Comparison of ENCODE assay signal across 8 cellular contexts in the genomic region with DNA sequence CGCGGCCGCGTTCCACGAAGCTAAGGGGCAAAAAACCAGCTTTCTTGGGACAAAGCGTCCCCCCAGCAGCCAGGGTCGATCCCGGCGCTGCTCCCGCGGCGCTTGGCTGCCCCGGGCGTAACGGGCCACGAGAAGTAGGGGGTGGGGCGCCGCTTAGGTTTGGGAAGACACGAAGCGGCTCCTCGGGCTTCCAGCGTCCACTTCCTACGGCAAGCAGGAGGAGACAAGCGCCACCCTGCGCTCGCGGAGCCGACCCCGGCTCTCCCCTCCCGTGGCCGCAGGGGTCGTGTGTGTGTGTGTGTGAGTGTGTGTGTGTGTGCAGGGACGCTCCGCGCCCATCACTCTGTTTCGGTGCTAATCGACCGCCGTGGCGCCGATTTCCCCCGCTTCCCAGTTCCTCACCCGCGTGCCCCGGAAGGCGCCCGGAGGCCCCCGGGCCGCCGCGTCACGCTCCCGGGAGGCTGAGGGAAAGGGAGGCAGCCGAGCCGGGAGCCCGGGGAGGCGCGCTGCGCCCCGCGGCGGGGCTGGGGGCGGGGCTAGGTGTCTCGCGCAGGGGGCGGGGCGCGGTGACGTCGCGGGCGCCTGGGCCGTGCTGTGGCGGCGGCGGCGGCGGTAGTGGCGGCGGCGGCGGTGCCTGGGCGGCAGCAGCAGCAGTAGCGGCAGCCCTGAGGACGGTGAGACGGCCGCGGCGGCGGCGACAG. TPM values are rescaled to one million over a fixed set of nuclear protein-coding genes. Genes with fewer than 3 reads are reported as not detected.
DNase-seq lines count a peak whose midpoint lies in the region; ATAC-seq and TF ChIP-seq lines count a peak whose summit lies in the region.

A gene (plus strand): TSS at position 575 of the 701 bp plus-strand sequence. CDS start 36,681 bp downstream, outside the sequence.

- H3K27ac Mint-ChIP-seq in activated CD4-positive, alpha-beta memory T cell treated with anti-CD3 and anti-CD28 coated beads, Interleukin-2, amount 10 ng/mL, durations not matched to agents 7 days and 5 days: peak within 1 kb of the TSS; percentile 84

- ATAC-seq in GM19043 (IDR thresholded peaks at IDR 0.05; ENCODE audit: low read depth, unreplicated experiment) (peak; percentile 89), HG03432 (IDR thresholded peaks at IDR 0.05; ENCODE audit: unreplicated experiment) (peak; percentile 90), right lobe of liver (peak; percentile 86 to 96 (median 92))

- 3% methylated on average over 6 of the region's 91 CpGs for WGBS in right lobe of liver (ENCODE audit: insufficient coverage, low coverage, low lambda C conversion rate, missing lambda C conversion rate)

- peak within 1 kb of the TSS; percentile 85 for H3K4me3 Mint-ChIP-seq in activated CD4-positive, alpha-beta memory T cell treated with anti-CD3 and anti-CD28 coated beads, Interleukin-2, amount 10 ng/mL, durations not matched to agents 7 days and 5 days

- TF ChIP-seq CTCF in dorsolateral prefrontal cortex (IDR thresholded peaks at IDR 0.05 in 54 of 56, conservative IDR thresholded peaks at IDR 0.05 in 2 of 56; ENCODE audit: low read depth in 1 of 56, partially characterized antibody in 56 of 56) (peak in 29 of 56 donors; percentile 5 to 57 (median 22)), right lobe of liver (IDR thresholded peaks at IDR 0.05) (no peak)

- POLR2A ChIA-PET in activated CD4-positive, alpha-beta memory T cell treated with anti-CD3 and anti-CD28 coated beads, Interleukin-2, amount 10 ng/mL, durations not matched to agents 7 days and 5 days (lab: Charles Lee): interaction anchor here (0.6 to 3.7 kb wide), 15 partner anchors 10 to 611 kb away, joined by 3 to 28 read pairs (median 3); a partner anchor contains a TSS

- H3K27me3 Mint-ChIP-seq in activated CD4-positive, alpha-beta memory T cell treated with anti-CD3 and anti-CD28 coated beads, Interleukin-2, amount 10 ng/mL, durations not matched to agents 7 days and 5 days: peaks cover 5% of the 10 kb centered on the region

- peaks cover 4% of the 10 kb centered on the region for H3K36me3 Mint-ChIP-seq in activated CD4-positive, alpha-beta memory T cell treated with anti-CD3 and anti-CD28 coated beads, Interleukin-2, amount 10 ng/mL, durations not matched to agents 7 days and 5 days (ENCODE audit: low read depth)

- peak; percentile 97 for DNase-seq in AG20443 (ENCODE audit: low spot score)
- DNase-seq in NCI-H526 (lab: John Stamatoyannopoulos, UW): peak; percentile 67 to 94
- DNase-seq in activated CD4-positive, alpha-beta memory T cell treated with anti-CD3 and anti-CD28 coated beads, Interleukin-2, amount 10 ng/mL, durations not matched to agents 7 days and 5 days: peak; percentile 83
- DNase-seq in dorsolateral prefrontal cortex: peak; percentile 76 to 94 (median 84)
- peak; percentile 91 to 92 (median 92) for DNase-seq in right lobe of liver
- peak; percentile 83 for DNase-seq in stimulated activated CD4-positive, alpha-beta T cell treated with anti-CD3 and anti-CD28 coated beads, Interleukin-4, amount 100 ng/mL, for 24 hours

- peak; percentile 75 for TF ChIP-seq POLR2A in right lobe of liver (IDR thresholded peaks at IDR 0.05)

- H3K27me3 ChIP-seq in dorsolateral prefrontal cortex: no peaks in the 10 kb centered on the region
- H3K27me3 ChIP-seq in right lobe of liver: no peaks in the 10 kb centered on the region

- H3K27ac ChIP-seq in dorsolateral prefrontal cortex: peak within 1 kb of the TSS; percentile 75 to 99 (median 96)
- H3K27ac ChIP-seq in right lobe of liver: peak within 1 kb of the TSS; percentile 96 to 98 (median 97)

- CTCF ChIA-PET in activated CD4-positive, alpha-beta memory T cell treated with anti-CD3 and anti-CD28 coated beads, Interleukin-2, amount 10 ng/mL, durations not matched to agents 7 days and 5 days (lab: Charles Lee): interaction anchor here (0.6 to 2.4 kb wide), 9 partner anchors 26 to 589 kb away, joined by 3 to 10 read pairs (median 3); a partner anchor contains a TSS

- H3K4me1 ChIP-seq in right lobe of liver: peaks cover 0 to 21% (median 0%) of the 10 kb centered on the region in 4 donors

- intact Hi-C loops in dorsolateral prefrontal cortex (cut with DNase I): loop anchor here (1.0 to 10.0 kb wide), 6 partner anchors 41 to 602 kb away; a partner anchor contains a TSS
- intact Hi-C loops in right lobe of liver (cut with DNase I): no loop called here

- H3K9me3 ChIP-seq in right lobe of liver: no peaks in the 10 kb centered on the region

- H3K4me3 ChIP-seq in dorsolateral prefrontal cortex (peak within 1 kb of the TSS; percentile 60 to 97 (median 89)), right lobe of liver (peak within 1 kb of the TSS; percentile 73 to 88 (median 80))

- no peaks in the 10 kb centered on the region for H3K36me3 ChIP-seq in right lobe of liver

- peaks cover 40% of the 10 kb centered on the region for H3K4me1 Mint-ChIP-seq in activated CD4-positive, alpha-beta memory T cell treated with anti-CD3 and anti-CD28 coated beads, Interleukin-2, amount 10 ng/mL, durations not matched to agents 7 days and 5 days

- no peaks in the 10 kb centered on the region for H3K9me3 Mint-ChIP-seq in activated CD4-positive, alpha-beta memory T cell treated with anti-CD3 and anti-CD28 coated beads, Interleukin-2, amount 10 ng/mL, durations not matched to agents 7 days and 5 days

RNA-seq across cellular contexts. Expression of the gene that starts here (rescaled TPM):
- 10 to 100 TPM; 33.5 to 37.9 TPM for total RNA-seq in activated CD4-positive, alpha-beta memory T cell treated with anti-CD3 and anti-CD28 coated beads, Interleukin-2, amount 10 ng/mL, durations not matched to agents 7 days and 5 days
- total RNA-seq in dorsolateral prefrontal cortex (100 to 1,000 TPM in 20 of 120 experiments, 10 to 100 TPM in 100; 50.9 to 130 (median 83.8) TPM), right lobe of liver (10 to 100 TPM; 24.8 to 30.8 (median 28.6) TPM)

Comparison
In these comparisons a context has a peak if more than half of its experiments do, and no peak if none do; other contexts are left out.
1. Peak in every context shown above with its lines: DNase-seq, ATAC-seq, H3K4me3 ChIP-seq and H3K27ac ChIP-seq.
2. CTCF ChIP-seq: peak in dorsolateral prefrontal cortex (29 of 56); none in right lobe of liver (0 of 4).
3. intact Hi-C loops: an anchor here in dorsolateral prefrontal cortex (1.0 to 10.0 kb wide); none called in right lobe of liver.